10 cellular contexts compared by ENCODE assay signal in the genomic region with DNA sequence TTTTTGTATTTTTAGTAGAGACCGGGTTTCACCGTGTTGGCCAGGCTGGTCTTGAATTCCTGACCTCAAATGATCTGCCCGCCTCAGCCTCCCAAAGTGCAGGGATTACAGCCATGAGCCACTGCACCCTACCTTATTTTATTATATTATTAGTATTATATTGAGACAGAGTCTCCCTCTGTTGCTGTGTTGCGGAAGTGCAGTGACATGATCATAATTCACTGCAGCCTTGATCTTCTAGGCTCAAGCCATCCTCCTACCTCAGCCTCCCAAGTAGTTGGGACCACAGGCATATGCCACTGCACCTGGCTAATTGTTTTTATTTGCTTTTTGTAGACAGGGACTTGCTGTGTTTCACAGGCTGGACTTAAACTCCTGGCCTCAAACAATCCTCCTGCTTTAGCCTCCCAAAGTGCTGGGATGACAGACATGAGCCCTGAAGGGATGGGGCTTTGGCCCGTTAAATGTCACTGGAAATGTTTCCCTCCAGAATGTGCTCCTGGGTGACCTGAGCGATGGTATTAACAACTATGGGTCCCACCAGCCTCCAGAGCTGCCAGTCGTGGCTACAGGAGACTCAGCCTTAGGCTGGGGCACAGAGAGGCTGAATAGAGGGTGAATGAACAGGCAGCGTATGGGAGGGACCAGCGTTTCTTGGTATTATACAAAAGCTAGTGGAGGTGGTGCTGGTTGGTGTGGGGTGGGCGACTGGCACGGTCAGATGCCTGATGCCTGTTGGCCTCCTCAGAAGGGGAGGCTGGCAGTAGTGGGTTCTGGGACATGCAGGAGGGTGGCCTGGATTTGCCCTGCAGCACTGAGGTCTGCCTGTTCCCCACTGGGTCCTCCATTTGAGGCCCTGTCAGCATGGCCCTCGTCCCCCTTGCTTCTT. TPM values are rescaled to one million over a fixed set of nuclear protein-coding genes. Genes with fewer than 3 reads are reported as not detected.
DNase-seq lines count a peak whose midpoint lies in the region; TF ChIP-seq lines count a peak whose summit lies in the region.
"Had no signal": no experiment of that assay in that cellular context is flagged by ENCODE, and none has a peak within 500 bp of the region (broad histone marks: within the 10 kb centered on the region; RNA-seq: fewer than 3 reads in every experiment).

No MANE protein-coding gene starts in this region.

- H3K36me3 ChIP-seq in neural cell (ENCODE audit: insufficient read depth, low read length): no peaks in the 10 kb centered on the region
- H3K36me3 ChIP-seq in vagina: no peaks in the 10 kb centered on the region

- TF ChIP-seq EP300 in Ishikawa (IDR thresholded peaks at IDR 0.05; ENCODE audit: borderline replicate concordance) (no peak), neural cell (conservative IDR thresholded peaks at IDR 0.05; ENCODE audit: poor library complexity, severe bottlenecking) (no peak)

- TF ChIP-seq RAD21 in Ishikawa (IDR thresholded peaks at IDR 0.05; ENCODE audit: low read depth) (peak; percentile 56; the same call in 1 of the 2 replicates), neural cell (conservative IDR thresholded peaks at IDR 0.05) (peak; percentile 17)

- peaks cover 12% of the 10 kb centered on the region for H3K4me1 ChIP-seq in vagina

- no peaks in the 10 kb centered on the region for H4K20me1 ChIP-seq in neural cell (ENCODE audit: insufficient read depth)

- no peaks in the 10 kb centered on the region for H3K27me3 ChIP-seq in neural cell (ENCODE audit: insufficient read depth, low read depth, low read length)
- no peaks in the 10 kb centered on the region for H3K27me3 ChIP-seq in vagina

- no peak overlapping the region for H3K4me2 ChIP-seq in neural cell (ENCODE audit: low read length)

- no peak overlapping the region for H3K27ac ChIP-seq in neural cell (ENCODE audit: low read length)
- no peak overlapping the region for H3K27ac ChIP-seq in vagina
- H3K27ac ChIP-seq: C4-2B had no signal

- TF ChIP-seq CTCF in cardiac fibroblast (IDR thresholded peaks at IDR 0.05; ENCODE audit: low read depth, low read length): peak; percentile 44
- TF ChIP-seq CTCF in neural cell (IDR thresholded peaks at IDR 0.05; ENCODE audit: poor library complexity, severe bottlenecking): no peak
- no peak for TF ChIP-seq CTCF in vagina (IDR thresholded peaks at IDR 0.05)

- no peaks in the 10 kb centered on the region for H3K9me2 ChIP-seq in neural cell (ENCODE audit: insufficient read depth, low read length)

- H3K9me3 ChIP-seq in neural cell (ENCODE audit: low read length): no peaks in the 10 kb centered on the region
- no peaks in the 10 kb centered on the region for H3K9me3 ChIP-seq in vagina

- no peak overlapping the region for H2AFZ ChIP-seq in neural cell (ENCODE audit: low read depth, low read length)

- H3F3A ChIP-seq in neural cell (ENCODE audit: insufficient read depth, low read length, poor library complexity, severe bottlenecking): no peaks in the 10 kb centered on the region

- no peak for TF ChIP-seq POLR2A in vagina (IDR thresholded peaks at IDR 0.05)

- H3K4me3 ChIP-seq in cardiac fibroblast (replicated peaks in 1 of 2; ENCODE audit: low read depth in 2 of 2, low read length in 2 of 2) (no peak overlapping the region), neural cell (ENCODE audit: low read length) (no peak overlapping the region), vagina (no peak overlapping the region)

- intact Hi-C loops in vagina (cut with DNase I): no loop called here

- no peak overlapping the region for H3K9ac ChIP-seq in neural cell (ENCODE audit: low read length)

- DNase-seq in NCI-H82 (lab: John Stamatoyannopoulos, UW): peak; percentile 26
- no peak for DNase-seq in NCI-H82 treated with DMSO at 0.1 percent for 48 hours (lab: John Stamatoyannopoulos, UW; ENCODE audit: unreplicated experiment)
- DNase-seq in cardiac fibroblast (ENCODE audit: low read depth in 2 of 2): peak; percentile 31 to 41
- no peak for DNase-seq in vagina (ENCODE audit: extremely low spot score in 2 of 2)
- DNase-seq in OCI-M2 (lab: John Stamatoyannopoulos, UW; ENCODE audit: unreplicated experiment): no peak
- DNase-seq in SKM-1 (lab: John Stamatoyannopoulos, UW; ENCODE audit: unreplicated experiment): no peak
- DNase-seq: NCI-H345 had no signal

- H3K79me2 ChIP-seq in neural cell (replicated peaks; ENCODE audit: insufficient read depth, low read length): no peaks in the 10 kb centered on the region

TF ChIP-seq in Ishikawa, 13 proteins besides CTCF, POLR2A, EP300 and RAD21 (continues in another document):
- TF ChIP-seq YY1 (IDR thresholded peaks at IDR 0.05; ENCODE audit: low read depth) (no peak), FOXM1 (IDR thresholded peaks at IDR 0.05; ENCODE audit: borderline replicate concordance, low read depth) (no peak), ZBTB7A (IDR thresholded peaks at IDR 0.05; ENCODE audit: low read depth) (no peak), TAF1 (IDR thresholded peaks at IDR 0.05; ENCODE audit: low read depth) (no peak), NFIC (IDR thresholded peaks at IDR 0.05) (no peak), CEBPB (IDR thresholded peaks at IDR 0.05) (no peak), TCF12 (IDR thresholded peaks at IDR 0.05; ENCODE audit: low read depth) (no peak), EGR1 (IDR thresholded peaks at IDR 0.05) (no peak), CREB1 (IDR thresholded peaks at IDR 0.05; ENCODE audit: low read depth) (no peak), TEAD4 (IDR thresholded peaks at IDR 0.05) (no peak)
- TF ChIP-seq, protein P1, sequence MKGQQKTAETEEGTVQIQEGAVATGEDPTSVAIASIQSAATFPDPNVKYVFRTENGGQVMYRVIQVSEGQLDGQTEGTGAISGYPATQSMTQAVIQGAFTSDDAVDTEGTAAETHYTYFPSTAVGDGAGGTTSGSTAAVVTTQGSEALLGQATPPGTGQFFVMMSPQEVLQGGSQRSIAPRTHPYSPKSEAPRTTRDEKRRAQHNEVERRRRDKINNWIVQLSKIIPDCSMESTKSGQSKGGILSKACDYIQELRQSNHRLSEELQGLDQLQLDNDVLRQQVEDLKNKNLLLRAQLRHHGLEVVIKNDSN (IDR thresholded peaks at IDR 0.05): no peak

TF ChIP-seq in neural cell, 6 proteins besides CTCF, POLR2A, EP300 and RAD21:
- no peak for TF ChIP-seq TAF1 (IDR thresholded peaks at IDR 0.05; ENCODE audit: low read depth)
- peak; percentile 36 for TF ChIP-seq SMC3 (conservative IDR thresholded peaks at IDR 0.05; ENCODE audit: poor library complexity)

RNA-seq across cellular contexts. Expression of a gene that starts 7.3 kb away (rescaled TPM):
- polyA plus RNA-seq in neural cell: 12.7 and 15.4 TPM in 2 replicates
- 14.0 and 14.1 TPM in 2 replicates for polyA minus RNA-seq in neural cell
- total RNA-seq in vagina: 21.4 TPM

RNA-seq across cellular contexts. Expression of a gene that starts 11.6 kb away (rescaled TPM):
- polyA plus RNA-seq in neural cell: 112 and 134 TPM in 2 replicates
- 89.7 and 109 TPM in 2 replicates for polyA minus RNA-seq in neural cell
- 10.8 TPM for total RNA-seq in vagina

RNA-seq across cellular contexts. Expression of a gene that starts 51.8 kb away (rescaled TPM):
- 48.9 and 52.3 TPM in 2 replicates for polyA plus RNA-seq in neural cell
- polyA minus RNA-seq in neural cell: 37.2 and 37.7 TPM in 2 replicates
- 27.3 TPM for total RNA-seq in vagina

Comparison
In these comparisons a context has a peak if more than half of its experiments do, and no peak if none do; other contexts are left out.
1. DNase-seq: peak in NCI-H82 (single experiment) and cardiac fibroblast (2 of 2); none in NCI-H82 treated with DMSO at 0.1 percent for 48 hours (single experiment), vagina (0 of 2), OCI-M2 (single experiment) and SKM-1 (single experiment).